Comparison of ENCODE assay signal across 20 cellular contexts in the genomic region with DNA sequence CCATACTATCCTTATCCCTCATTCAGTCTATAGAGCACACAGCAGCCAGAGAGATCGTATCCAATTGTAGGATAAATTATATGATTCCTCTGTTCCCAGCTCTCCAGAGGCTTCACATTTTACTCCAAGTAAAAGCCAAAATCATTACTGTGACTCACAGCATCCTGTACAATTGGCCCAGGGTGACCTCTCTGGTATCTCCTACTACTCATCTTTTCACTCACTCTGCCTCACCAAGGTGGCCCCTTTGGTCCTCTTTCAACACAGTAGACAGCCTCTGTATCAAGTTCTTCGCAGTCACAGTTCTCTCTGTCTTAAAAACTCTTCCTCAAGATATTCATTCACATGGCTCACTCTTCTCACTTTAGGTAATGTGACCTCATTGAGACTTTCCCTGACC.
DNase-seq lines count a peak whose midpoint lies in the region; ATAC-seq and TF ChIP-seq lines count a peak whose summit lies in the region.
"Had no signal": no experiment of that assay in that cellular context is flagged by ENCODE, and none has a peak within 500 bp of the region (broad histone marks: within the 10 kb centered on the region; RNA-seq: fewer than 3 reads in every experiment).

No MANE protein-coding gene starts in this region.

- H3K4me1 ChIP-seq in mammary epithelial cell (ENCODE audit: insufficient read depth, low read length) = no peaks in the 10 kb centered on the region
- peaks cover 5% of the 10 kb centered on the region; the same call in 1 of the 2 replicates for H3K4me1 ChIP-seq in PC-3 (ENCODE audit: insufficient read depth, low read length)
- H3K4me1 ChIP-seq in hepatocyte (ENCODE audit: insufficient read depth) = no peaks in the 10 kb centered on the region

- H3K9ac ChIP-seq in mammary epithelial cell (ENCODE audit: insufficient read depth, low read length) (no peak overlapping the region), PC-3 (ENCODE audit: low read length) (no peak overlapping the region)
- H3K9ac ChIP-seq: BLaER1 treated with 17β-estradiol and CSF1 and Interleukin-3, amounts not matched to agents 10 nM and 100 nM had no signal

- 78% methylated on average over 2 of the region's 2 CpGs for WGBS in mammary epithelial cell (ENCODE audit: low coverage, missing lambda C conversion rate)
- WGBS in hepatocyte (ENCODE audit: low lambda C conversion rate, missing lambda C conversion rate) = 78% methylated on average over 2 of the region's 2 CpGs

- H3K27me3 ChIP-seq in mammary epithelial cell (ENCODE audit: insufficient read depth, low read length) = no peaks in the 10 kb centered on the region
- H3K27me3 ChIP-seq in PC-3 (ENCODE audit: low read length) = no peaks in the 10 kb centered on the region
- no peaks in the 10 kb centered on the region for H3K27me3 ChIP-seq in hepatocyte
- H3K27me3 ChIP-seq: BLaER1 treated with 17β-estradiol and CSF1 and Interleukin-3, amounts not matched to agents 10 nM and 100 nM had no signal

- POLR2A ChIA-PET in MCF 10A (lab: Yijun Ruan, JAX) (no interaction called here), PC-3 (lab: Charles Lee; ENCODE audit: unreplicated experiment) (no interaction called here)

- H3K4me2 ChIP-seq in mammary epithelial cell (ENCODE audit: insufficient read depth, low read depth, low read length) (no peak overlapping the region), PC-3 (ENCODE audit: low read length) (no peak overlapping the region), hepatocyte (no peak overlapping the region)
- H3K4me2 ChIP-seq: PC-9 had no signal

- H3K27ac ChIP-seq in mammary epithelial cell (ENCODE audit: insufficient read depth, low read depth, low read length) (no peak overlapping the region), PC-3 (ENCODE audit: low read length) (no peak overlapping the region), hepatocyte (no peak overlapping the region)
- H3K27ac ChIP-seq: PC-9 had no signal

- H2AFZ ChIP-seq in mammary epithelial cell (ENCODE audit: low read depth, low read length) = no peak overlapping the region
- H2AFZ ChIP-seq in PC-3 (ENCODE audit: low read length) = no peak overlapping the region
- H2AFZ ChIP-seq in hepatocyte = no peak overlapping the region
- H2AFZ ChIP-seq: PC-9 had no signal

- intact Hi-C loops in MCF 10A (cut with micrococcal nuclease) (no loop called here), mammary epithelial cell (cut with micrococcal nuclease) (no loop called here), PC-3 (cut with micrococcal nuclease) (no loop called here)

- no peaks in the 10 kb centered on the region for H3K79me2 ChIP-seq in mammary epithelial cell (ENCODE audit: insufficient read depth, low read length)
- H3K79me2 ChIP-seq in PC-3 (ENCODE audit: low read length) = no peaks in the 10 kb centered on the region
- H3K79me2 ChIP-seq in hepatocyte = no peaks in the 10 kb centered on the region

- peaks cover 6% of the 10 kb centered on the region for H3K4me1 Mint-ChIP-seq in MCF 10A (ENCODE audit: insufficient read depth, unreplicated experiment)

- no peaks in the 10 kb centered on the region for H3K36me3 ChIP-seq in mammary epithelial cell (ENCODE audit: insufficient read depth, low read length)
- no peaks in the 10 kb centered on the region for H3K36me3 ChIP-seq in PC-3 (ENCODE audit: low read depth, low read length)
- H3K36me3 ChIP-seq in hepatocyte (replicated peaks; ENCODE audit: insufficient read depth, low read depth) = no peaks in the 10 kb centered on the region
- H3K36me3 ChIP-seq: BLaER1 treated with 17β-estradiol and CSF1 and Interleukin-3, amounts not matched to agents 10 nM and 100 nM had no signal

- no peak for TF ChIP-seq CTCF in MCF 10A (IDR thresholded peaks at IDR 0.05; ENCODE audit: unreplicated experiment)
- no peak for TF ChIP-seq CTCF in mammary epithelial cell (conservative IDR thresholded peaks at IDR 0.05 in 1 of 2, IDR thresholded peaks at IDR 0.05 in 1 of 2; ENCODE audit: extremely low read depth in 1 of 2, insufficient read depth in 1 of 2, low read depth in 1 of 2, low read length in 2 of 2)
- TF ChIP-seq CTCF in PC-3 (conservative IDR thresholded peaks at IDR 0.05; ENCODE audit: low read depth, low read length) = no peak
- no peak for TF ChIP-seq CTCF in epithelial cell of esophagus (IDR thresholded peaks at IDR 0.05; ENCODE audit: insufficient read depth, low read depth, low read length, missing control alignments)
- TF ChIP-seq CTCF in hepatocyte (IDR thresholded peaks at IDR 0.05; ENCODE audit: poor library complexity) = no peak

- no peak overlapping the region for H3K27ac Mint-ChIP-seq in MCF 10A (ENCODE audit: low read depth, unreplicated experiment)
- H3K27ac Mint-ChIP-seq: CD4-positive, alpha-beta T cell had no signal

- BruUV-seq in MCF 10A (replicated peaks; lab: Mats Ljungman, UMichigan) = no TSS peak
- BruUV-seq in mammary epithelial cell (replicated peaks; lab: Mats Ljungman, UMichigan) = no TSS peak
- no TSS peak for BruUV-seq in PC-3 (replicated peaks; lab: Mats Ljungman, UMichigan)

- in situ Hi-C loops in mammary epithelial cell (cut with MboI; ENCODE audit: low sequenced_read_pairs in 2 of 2) = loop anchor here (25.0 kb wide), 2 partner anchors 249 to 349 kb away; partner anchors contain the start of gene CTTNBP2 (in 1 of the 2)

- H3F3A ChIP-seq in PC-3 (ENCODE audit: low read length, unreplicated experiment) = no peaks in the 10 kb centered on the region

- H4K20me1 ChIP-seq in mammary epithelial cell (ENCODE audit: insufficient read depth, low read length) (no peaks in the 10 kb centered on the region), PC-3 (ENCODE audit: low read length) (no peaks in the 10 kb centered on the region), hepatocyte (ENCODE audit: insufficient read depth, poor library complexity, severe bottlenecking) (no peaks in the 10 kb centered on the region)
- H4K20me1 ChIP-seq: BLaER1 treated with 17β-estradiol and CSF1 and Interleukin-3, amounts not matched to agents 10 nM and 100 nM had no signal

- no peaks in the 10 kb centered on the region for H3K27me3 Mint-ChIP-seq in MCF 10A (ENCODE audit: insufficient read depth, unreplicated experiment)

- H3K36me3 Mint-ChIP-seq in MCF 10A (ENCODE audit: insufficient read depth, unreplicated experiment) = no peaks in the 10 kb centered on the region

- H3K9me3 Mint-ChIP-seq in MCF 10A (ENCODE audit: unreplicated experiment) = no peaks in the 10 kb centered on the region

- no peaks in the 10 kb centered on the region for H3K9me3 ChIP-seq in mammary epithelial cell (replicated peaks; ENCODE audit: insufficient read depth, low read length)
- no peaks in the 10 kb centered on the region for H3K9me3 ChIP-seq in PC-3 (ENCODE audit: low read length)
- H3K9me3 ChIP-seq in hepatocyte (ENCODE audit: low read depth) = peaks cover 3% of the 10 kb centered on the region

- H3K9me2 ChIP-seq in PC-3 (replicated peaks; ENCODE audit: low read length) = no peaks in the 10 kb centered on the region
- H3K9me2 ChIP-seq in hepatocyte (replicated peaks; ENCODE audit: insufficient read depth) = no peaks in the 10 kb centered on the region

- H3K4me3 Mint-ChIP-seq in MCF 10A (ENCODE audit: unreplicated experiment) = no peak overlapping the region
- H3K4me3 Mint-ChIP-seq: CD4-positive, alpha-beta T cell had no signal

- DNase-seq in MCF 10A (ENCODE audit: unreplicated experiment) (peak; percentile 12), mammary epithelial cell (no peak), PC-3 (peak; percentile 3), epithelial cell of esophagus (ENCODE audit: low read depth) (peak; percentile 37), SIG-M5 (lab: John Stamatoyannopoulos, UW) (no peak), hepatocyte (ENCODE audit: low spot score) (no peak), EL (no peak)
- DNase-seq: CD4-positive, alpha-beta T cell; GF-D8; NCI-H2029; NCI-H446; NCI-H524 treated with DMSO at 0.1 percent for 48 hours; NCI-H774; NK-92 treated with Interleukin-12 subunit alpha and Interleukin-12 subunit beta, amount 100 ng/mL, for 24 hours; PC-9; RPMI8226; SHP77 had no signal

- no peak overlapping the region for H3K4me3 ChIP-seq in mammary epithelial cell (replicated peaks in 1 of 3; ENCODE audit: insufficient read depth in 1 of 3, low read depth in 2 of 3, low read length in 3 of 3)
- H3K4me3 ChIP-seq in PC-3 (ENCODE audit: low read length) = no peak overlapping the region
- no peak overlapping the region for H3K4me3 ChIP-seq in epithelial cell of esophagus (ENCODE audit: low read length)
- H3K4me3 ChIP-seq in hepatocyte = no peak overlapping the region
- H3K4me3 ChIP-seq: BLaER1 treated with 17β-estradiol and CSF1 and Interleukin-3, amounts not matched to agents 10 nM and 100 nM; K562; PC-9 had no signal

- dilution Hi-C loops in mammary epithelial cell (cut with HindIII; ENCODE audit: low sequenced_read_pairs) = no loop called here

- CTCF ChIA-PET in MCF 10A (lab: Yijun Ruan, JAX) (no interaction called here), mammary epithelial cell (lab: Charles Lee; ENCODE audit: low non-redundant PET) (no interaction called here), PC-3 (lab: Charles Lee) (no interaction called here)

- ATAC-seq in PC-3 = no peak; the same call in 1 of the 2 replicates
- ATAC-seq: HCT116, K562 had no signal

Comparison
In these comparisons a context has a peak if more than half of its experiments do, and no peak if none do; other contexts are left out.
1. DNase-seq: peak in MCF 10A (single experiment), PC-3 (single experiment) and epithelial cell of esophagus (single experiment); none in mammary epithelial cell (single experiment), SIG-M5 (single experiment), hepatocyte (single experiment) and EL (single experiment).